8 cellular contexts compared by ENCODE assay signal in genomic region chr1:42146916-42147320, GRCh38. TPM values are rescaled to one million over a fixed set of nuclear protein-coding genes. Genes with fewer than 3 reads are reported as not detected.
DNase-seq lines count a peak whose midpoint lies in the region; ATAC-seq and TF ChIP-seq lines count a peak whose summit lies in the region.

No MANE protein-coding gene starts in this region.

- peaks cover 7 to 41% of the 10 kb centered on the region in 2 donors for H3K27me3 Mint-ChIP-seq in CD8-positive, alpha-beta memory T cell
- H3K27me3 Mint-ChIP-seq in activated T-cell treated with anti-CD3 and anti-CD28 coated beads, Interleukin-2, amount 50 U/mL, for 4 hours (ENCODE audit: low read depth) = peaks cover 16% of the 10 kb centered on the region

- TF ChIP-seq POLR2A in testis (IDR thresholded peaks at IDR 0.05) = no peak

- no peaks in the 10 kb centered on the region for H3K9me2 ChIP-seq in neural cell (ENCODE audit: insufficient read depth, low read length)

- peak; percentile 41 to 73 (median 45) for DNase-seq in CD8-positive, alpha-beta memory T cell
- DNase-seq in HT1080 (ENCODE audit: low read depth) (peak; percentile 43), fibroblast of mammary gland (ENCODE audit: low read depth) (peak; percentile 48), testis (peak; percentile 85)
- peak; percentile 57 for DNase-seq in activated T-cell treated with anti-CD3 and anti-CD28 coated beads, Interleukin-2, amount 50 U/mL, for 4 hours

- H3K4me1 ChIP-seq in CD8-positive, alpha-beta memory T cell (ENCODE audit: insufficient read depth, low read length) = no peaks in the 10 kb centered on the region
- H3K4me1 ChIP-seq in OCI-LY3 (ENCODE audit: low read length) = peaks cover 36% of the 10 kb centered on the region
- peaks cover 6% of the 10 kb centered on the region for H3K4me1 ChIP-seq in testis

- peak; percentile 81 to 83 for ATAC-seq in activated T-cell treated with anti-CD3 and anti-CD28 coated beads, Interleukin-2, amount 50 U/mL, for 4 hours
- ATAC-seq in GM19463 (IDR thresholded peaks at IDR 0.05; ENCODE audit: unreplicated experiment) = no peak

- no peak overlapping the region for H3K4me3 ChIP-seq in CD8-positive, alpha-beta memory T cell (ENCODE audit: low read length)
- H3K4me3 ChIP-seq in OCI-LY3 (ENCODE audit: low read length) (no peak overlapping the region), fibroblast of mammary gland (ENCODE audit: control insufficient read depth, low read depth, low read length) (no peak overlapping the region), neural cell (ENCODE audit: low read length) (no peak overlapping the region), testis (no peak overlapping the region)

- CTCF ChIA-PET in CD8-positive, alpha-beta memory T cell (lab: Charles Lee) = interaction anchor here (0.7 to 1.4 kb wide), 2 partner anchors 25 to 415 kb away, joined by 3 to 4 read pairs; no protein-coding TSS in a partner anchor

- no peaks in the 10 kb centered on the region for H3K79me2 ChIP-seq in OCI-LY3 (ENCODE audit: low read length)
- no peaks in the 10 kb centered on the region for H3K79me2 ChIP-seq in neural cell (replicated peaks; ENCODE audit: insufficient read depth, low read length)

- H3F3A ChIP-seq in neural cell (ENCODE audit: insufficient read depth, low read length, poor library complexity, severe bottlenecking) = no peaks in the 10 kb centered on the region

- peaks cover 0 to 6% (median 0%) of the 10 kb centered on the region in 3 donors for H3K4me1 Mint-ChIP-seq in CD8-positive, alpha-beta memory T cell
- H3K4me1 Mint-ChIP-seq in activated T-cell treated with anti-CD3 and anti-CD28 coated beads, Interleukin-2, amount 50 U/mL, for 4 hours (ENCODE audit: low read depth) = peaks cover 4% of the 10 kb centered on the region

- H3K27ac ChIP-seq in CD8-positive, alpha-beta memory T cell (ENCODE audit: low read depth, low read length) = no peak overlapping the region
- no peak overlapping the region for H3K27ac ChIP-seq in OCI-LY3 (ENCODE audit: low read length)
- H3K27ac ChIP-seq in neural cell (ENCODE audit: low read length) = no peak overlapping the region
- no peak overlapping the region for H3K27ac ChIP-seq in testis

- no peaks in the 10 kb centered on the region for H3K9me3 Mint-ChIP-seq in CD8-positive, alpha-beta memory T cell
- H3K9me3 Mint-ChIP-seq in activated T-cell treated with anti-CD3 and anti-CD28 coated beads, Interleukin-2, amount 50 U/mL, for 4 hours = no peaks in the 10 kb centered on the region

- H3K4me3 Mint-ChIP-seq in CD8-positive, alpha-beta memory T cell = no peak overlapping the region
- H3K4me3 Mint-ChIP-seq in activated T-cell treated with anti-CD3 and anti-CD28 coated beads, Interleukin-2, amount 50 U/mL, for 4 hours = no peak overlapping the region

- H3K36me3 Mint-ChIP-seq in CD8-positive, alpha-beta memory T cell = peaks cover 0 to 1% (median 0%) of the 10 kb centered on the region in 3 donors
- H3K36me3 Mint-ChIP-seq in activated T-cell treated with anti-CD3 and anti-CD28 coated beads, Interleukin-2, amount 50 U/mL, for 4 hours (ENCODE audit: insufficient read depth) = no peaks in the 10 kb centered on the region

- H3K27me3 ChIP-seq in CD8-positive, alpha-beta memory T cell (ENCODE audit: insufficient read depth, low read length, poor library complexity, severe bottlenecking) = peaks cover 4% of the 10 kb centered on the region
- H3K27me3 ChIP-seq in OCI-LY3 (ENCODE audit: low read depth, low read length) = no peaks in the 10 kb centered on the region
- no peaks in the 10 kb centered on the region for H3K27me3 ChIP-seq in neural cell (ENCODE audit: insufficient read depth, low read depth, low read length)
- no peaks in the 10 kb centered on the region for H3K27me3 ChIP-seq in testis

- H4K20me1 ChIP-seq in OCI-LY3 (ENCODE audit: insufficient read depth, low read length) (no peaks in the 10 kb centered on the region), neural cell (ENCODE audit: insufficient read depth) (no peaks in the 10 kb centered on the region)

- H2AFZ ChIP-seq in OCI-LY3 (ENCODE audit: low read depth, low read length) (no peak overlapping the region; the same call in 1 of the 2 replicates), neural cell (ENCODE audit: low read depth, low read length) (no peak overlapping the region)

- H3K9ac ChIP-seq in OCI-LY3 (ENCODE audit: low read length) = no peak overlapping the region
- no peak overlapping the region for H3K9ac ChIP-seq in neural cell (ENCODE audit: low read length)

- TF ChIP-seq RAD21 in neural cell (conservative IDR thresholded peaks at IDR 0.05) = peak; percentile 83

- no peak overlapping the region for H3K27ac Mint-ChIP-seq in CD8-positive, alpha-beta memory T cell

- H3K36me3 ChIP-seq in CD8-positive, alpha-beta memory T cell (ENCODE audit: insufficient read depth, low read length) = no peaks in the 10 kb centered on the region
- no peaks in the 10 kb centered on the region for H3K36me3 ChIP-seq in OCI-LY3 (replicated peaks; ENCODE audit: low read depth, low read length)
- H3K36me3 ChIP-seq in neural cell (ENCODE audit: insufficient read depth, low read length) = no peaks in the 10 kb centered on the region
- no peaks in the 10 kb centered on the region for H3K36me3 ChIP-seq in testis (ENCODE audit: low read depth, missing control alignments)

- WGBS in testis, 2 donors = 7 to 12% methylated on average over 4 to 7 of the region's 7 CpGs

- no peaks in the 10 kb centered on the region for H3K9me3 ChIP-seq in CD8-positive, alpha-beta memory T cell (ENCODE audit: low read length)
- H3K9me3 ChIP-seq in OCI-LY3 (ENCODE audit: insufficient read depth, low read length) (no peaks in the 10 kb centered on the region), neural cell (ENCODE audit: low read length) (no peaks in the 10 kb centered on the region), testis (no peaks in the 10 kb centered on the region)

- TF ChIP-seq EP300 in neural cell (conservative IDR thresholded peaks at IDR 0.05; ENCODE audit: poor library complexity, severe bottlenecking) = no peak

- H3K4me2 ChIP-seq in OCI-LY3 (ENCODE audit: low read length) (peak overlapping the region; percentile 35), neural cell (ENCODE audit: low read length) (no peak overlapping the region)

- peak; percentile 61 for TF ChIP-seq CTCF in OCI-LY3 (IDR thresholded peaks at IDR 0.05; ENCODE audit: low read depth, low read length)
- peak; percentile 86 for TF ChIP-seq CTCF in fibroblast of mammary gland (conservative IDR thresholded peaks at IDR 0.05; ENCODE audit: control insufficient read depth, insufficient read depth, low read depth, low read length)
- TF ChIP-seq CTCF in neural cell (IDR thresholded peaks at IDR 0.05; ENCODE audit: poor library complexity, severe bottlenecking) = peak; percentile 76
- TF ChIP-seq CTCF in testis (IDR thresholded peaks at IDR 0.05) = peak; percentile 40 to 85 (median 82)

- POLR2A ChIA-PET in CD8-positive, alpha-beta memory T cell (lab: Charles Lee) = no interaction called here

- intact Hi-C loops in testis (cut with DNase I; ENCODE audit: low total_unique reads) = no loop called here

TF ChIP-seq in neural cell, 6 proteins besides CTCF, POLR2A, EP300 and RAD21:
- TF ChIP-seq SMC3 (conservative IDR thresholded peaks at IDR 0.05; ENCODE audit: poor library complexity) (peak; percentile 85), REST (IDR thresholded peaks at IDR 0.05; ENCODE audit: borderline replicate concordance) (no peak)

RNA-seq across cellular contexts. Expression of gene GUCA2B, which starts 6.3 kb away (rescaled TPM):
- total RNA-seq in CD8-positive, alpha-beta memory T cell = not detected
- not detected for polyA plus RNA-seq in CD8-positive, alpha-beta memory T cell
- not detected in 2 replicates for total RNA-seq in HT1080 (2014; rRNA removed; shearing (Covaris generic))
- polyA plus RNA-seq in HT1080 (2015; cell fraction: cytosol; rRNA removed) = not detected in 2 replicates
- polyA plus RNA-seq in HT1080 (2015; cell fraction: nucleus; rRNA removed) = not detected in 2 replicates
- not detected for total RNA-seq in activated T-cell treated with anti-CD3 and anti-CD28 coated beads, Interleukin-2, amount 50 U/mL, for 4 hours
- polyA plus RNA-seq in neural cell = not detected in 2 replicates
- polyA minus RNA-seq in neural cell = not detected in 2 replicates
- total RNA-seq in testis = not detected
- not detected for polyA plus RNA-seq in testis (ENCODE audit: insufficient read depth, low read depth, low replicate concordance)

RNA-seq across cellular contexts. Expression of gene GUCA2A, which starts 17.6 kb away (rescaled TPM):
- total RNA-seq in CD8-positive, alpha-beta memory T cell = not detected
- not detected for polyA plus RNA-seq in CD8-positive, alpha-beta memory T cell
- total RNA-seq in HT1080 (2014; rRNA removed; shearing (Covaris generic)) = 0.69 TPM in 1 of 2 replicates, not detected in the other
- polyA plus RNA-seq in HT1080 (2015; cell fraction: cytosol; rRNA removed) = not detected in 2 replicates
- polyA plus RNA-seq in HT1080 (2015; cell fraction: nucleus; rRNA removed) = not detected in 2 replicates
- total RNA-seq in activated T-cell treated with anti-CD3 and anti-CD28 coated beads, Interleukin-2, amount 50 U/mL, for 4 hours = not detected
- polyA plus RNA-seq in neural cell = not detected in 2 replicates
- polyA minus RNA-seq in neural cell = not detected in 2 replicates
- not detected for total RNA-seq in testis
- polyA plus RNA-seq in testis (ENCODE audit: insufficient read depth, low read depth, low replicate concordance) = not detected
